Comparison of ENCODE assay signal across 8 cellular contexts in genomic region chr17:7043195-7043543, GRCh38. TPM values are rescaled to one million over a fixed set of nuclear protein-coding genes. Genes with fewer than 3 reads are reported as not detected.
A peak's percentile ranks its signal among the peaks of the same experiment; 100 is the strongest.
DNase-seq lines count a peak whose midpoint lies in the region; ATAC-seq and TF ChIP-seq lines count a peak whose summit lies in the region.

No MANE protein-coding gene starts in this region.

- peaks cover 8% of the 10 kb centered on the region for H3K36me3 ChIP-seq in DOHH2 (ENCODE audit: control insufficient read depth, low read length)
- no peaks in the 10 kb centered on the region for H3K36me3 ChIP-seq in left ventricle myocardium inferior
- H3K36me3 ChIP-seq in rectal smooth muscle tissue (ENCODE audit: control insufficient read depth, insufficient read depth, low read length), result no peaks in the 10 kb centered on the region
- no peaks in the 10 kb centered on the region for H3K36me3 ChIP-seq in OCI-LY7 (ENCODE audit: insufficient read depth, low read length)

- H3K27ac Mint-ChIP-seq in activated T-cell treated with anti-CD3 and anti-CD28 coated beads, Interleukin-2, amount 50 U/mL, for 72 hours, result peak overlapping the region; percentile 39

- TF ChIP-seq CTCF in DOHH2 (IDR thresholded peaks at IDR 0.05; ENCODE audit: low read depth, low read length, poor library complexity, severe bottlenecking) (no peak), left ventricle myocardium inferior (IDR thresholded peaks at IDR 0.05; ENCODE audit: borderline replicate concordance) (no peak), GM10266 (IDR thresholded peaks at IDR 0.05; ENCODE audit: control insufficient read depth, insufficient read depth, low read depth, missing control alignments) (no peak), OCI-LY7 (conservative IDR thresholded peaks at IDR 0.05; ENCODE audit: low read length) (no peak)

- intact Hi-C loops in left ventricle myocardium inferior (cut with micrococcal nuclease) (no loop called here), OCI-LY7 (cut with micrococcal nuclease; ENCODE audit: unreplicated experiment) (no loop called here)

- H3K27me3 ChIP-seq in DOHH2 (ENCODE audit: control insufficient read depth, low read length), result peaks cover 25% of the 10 kb centered on the region
- H3K27me3 ChIP-seq in left ventricle myocardium inferior (ENCODE audit: low read depth), result peaks cover 54% of the 10 kb centered on the region
- H3K27me3 ChIP-seq in rectal smooth muscle tissue (ENCODE audit: control insufficient read depth, insufficient read depth, low read length), result peaks cover 10% of the 10 kb centered on the region

- H3F3A ChIP-seq in DOHH2 (ENCODE audit: control insufficient read depth, insufficient read depth), result peaks cover 7% of the 10 kb centered on the region; the same call in 1 of the 2 replicates

- POLR2A ChIA-PET in OCI-LY7 (lab: Charles Lee), result no interaction called here

- H3K27me3 Mint-ChIP-seq in activated T-cell treated with anti-CD3 and anti-CD28 coated beads, Interleukin-2, amount 50 U/mL, for 72 hours (ENCODE audit: low read depth), result no peaks in the 10 kb centered on the region

- H3K36me3 Mint-ChIP-seq in activated T-cell treated with anti-CD3 and anti-CD28 coated beads, Interleukin-2, amount 50 U/mL, for 72 hours (ENCODE audit: insufficient read depth in 2 of 2), result no peaks in the 10 kb centered on the region

- H3K4me3 ChIP-seq in DOHH2 (ENCODE audit: low read length) (peak overlapping the region; percentile 57), left ventricle myocardium inferior (peak overlapping the region; percentile 71), rectal smooth muscle tissue (ENCODE audit: low read length) (peak overlapping the region; percentile 66), OCI-LY7 (ENCODE audit: low read depth, low read length, poor library complexity, severe bottlenecking) (no peak overlapping the region)

- no peak overlapping the region for H2AFZ ChIP-seq in OCI-LY7 (ENCODE audit: low read length)

- peak in 1 of 2 donors; percentile 3 for ATAC-seq in activated T-cell treated with anti-CD3 and anti-CD28 coated beads, Interleukin-2, amount 50 U/mL, for 72 hours (replicated peaks in 1 of 2)

- CTCF ChIA-PET in OCI-LY7 (lab: Charles Lee; ENCODE audit: unreplicated experiment), result no interaction called here

- no TSS peak for BruUV-seq in OCI-LY7 (replicated peaks; lab: Mats Ljungman, UMichigan)

- H3K9ac ChIP-seq in rectal smooth muscle tissue (ENCODE audit: low read length), result peak overlapping the region; percentile 1

- H3K4me2 ChIP-seq in DOHH2 (ENCODE audit: low read length), result peak overlapping the region; percentile 65
- no peak overlapping the region for H3K4me2 ChIP-seq in OCI-LY7 (ENCODE audit: low read length)

- H3K9me3 Mint-ChIP-seq in activated T-cell treated with anti-CD3 and anti-CD28 coated beads, Interleukin-2, amount 50 U/mL, for 72 hours, result no peaks in the 10 kb centered on the region

- H3K9me2 ChIP-seq in DOHH2 (replicated peaks; ENCODE audit: control insufficient read depth, low read length) (no peaks in the 10 kb centered on the region), OCI-LY7 (ENCODE audit: insufficient read depth, low read length) (no peaks in the 10 kb centered on the region)

- peak overlapping the region; percentile 80 to 85 for H3K4me3 Mint-ChIP-seq in activated T-cell treated with anti-CD3 and anti-CD28 coated beads, Interleukin-2, amount 50 U/mL, for 72 hours

- H4K20me1 ChIP-seq in DOHH2 (ENCODE audit: control insufficient read depth, insufficient read depth, low read depth, low read length) (no peaks in the 10 kb centered on the region), OCI-LY7 (ENCODE audit: insufficient read depth, low read length) (no peaks in the 10 kb centered on the region)

- H3K4me1 Mint-ChIP-seq in activated T-cell treated with anti-CD3 and anti-CD28 coated beads, Interleukin-2, amount 50 U/mL, for 72 hours (ENCODE audit: low read depth), result peaks cover 39% of the 10 kb centered on the region

- no peaks in the 10 kb centered on the region for H3K9me3 ChIP-seq in DOHH2 (ENCODE audit: control insufficient read depth, insufficient read depth, low read length)
- no peaks in the 10 kb centered on the region for H3K9me3 ChIP-seq in left ventricle myocardium inferior (replicated peaks)
- no peaks in the 10 kb centered on the region for H3K9me3 ChIP-seq in OCI-LY7 (ENCODE audit: low read length)

- H3K79me2 ChIP-seq in DOHH2 (ENCODE audit: control insufficient read depth, low read length) (no peaks in the 10 kb centered on the region; the same call in none of the 2 replicates), OCI-LY7 (ENCODE audit: insufficient read depth, low read depth, low read length) (no peaks in the 10 kb centered on the region)

- DNase-seq in activated T-cell treated with anti-CD3 and anti-CD28 coated beads, Interleukin-2, amount 50 U/mL, for 72 hours, result no peak
- DNase-seq in left ventricle myocardium inferior (no peak), GM10266 (ENCODE audit: extremely low spot score) (no peak), GDM1 (lab: John Stamatoyannopoulos, UW) (no peak), OCI-LY7 (ENCODE audit: low spot score) (no peak)
- no peak for DNase-seq in central memory CD4-positive, alpha-beta T cell

- H3K4me1 ChIP-seq in DOHH2 (ENCODE audit: control insufficient read depth, low read length), result peaks cover 52% of the 10 kb centered on the region
- peaks cover 45% of the 10 kb centered on the region for H3K4me1 ChIP-seq in left ventricle myocardium inferior
- H3K4me1 ChIP-seq in rectal smooth muscle tissue (ENCODE audit: control insufficient read depth, insufficient read depth, low read length), result peaks cover 17% of the 10 kb centered on the region
- H3K4me1 ChIP-seq in OCI-LY7 (ENCODE audit: insufficient read depth, low read length, poor library complexity, severe bottlenecking), result peaks cover 30% of the 10 kb centered on the region

- no peak overlapping the region for H3K27ac ChIP-seq in DOHH2 (ENCODE audit: low read depth, low read length)
- H3K27ac ChIP-seq in left ventricle myocardium inferior (replicated peaks), result peak overlapping the region; percentile 75
- peak overlapping the region; percentile 3 for H3K27ac ChIP-seq in rectal smooth muscle tissue (ENCODE audit: low read depth, low read length)
- H3K27ac ChIP-seq in OCI-LY7 (ENCODE audit: low read depth, low read length, poor library complexity, severe bottlenecking), result no peak overlapping the region

RNA-seq across cellular contexts. Expression of gene SLC16A11, which starts 0.7 kb away (rescaled TPM):
- 1 to 10 TPM; 2.0 to 2.9 TPM for total RNA-seq in activated T-cell treated with anti-CD3 and anti-CD28 coated beads, Interleukin-2, amount 50 U/mL, for 72 hours
- total RNA-seq in left ventricle myocardium inferior, result 0.38 TPM
- not detected in 2 replicates for total RNA-seq in OCI-LY7 (2014; rRNA removed; shearing (Covaris generic))
- not detected in 2 replicates for total RNA-seq in OCI-LY7 (2022)

RNA-seq across cellular contexts. Expression of gene SLC16A13, which starts 7.4 kb away (rescaled TPM):
- 1 to 10 TPM; 5.3 to 5.5 TPM for total RNA-seq in activated T-cell treated with anti-CD3 and anti-CD28 coated beads, Interleukin-2, amount 50 U/mL, for 72 hours
- total RNA-seq in left ventricle myocardium inferior (1.4 TPM), OCI-LY7 (2022) (18.3 and 22.5 TPM in 2 replicates)
- total RNA-seq in OCI-LY7 (2014; rRNA removed; shearing (Covaris generic)), result 0.77 and 2.8 TPM in 2 replicates

RNA-seq across cellular contexts. Expression of gene BCL6B, which starts 20.3 kb away (rescaled TPM):
- 1 to 10 TPM; 1.4 to 2.0 TPM for total RNA-seq in activated T-cell treated with anti-CD3 and anti-CD28 coated beads, Interleukin-2, amount 50 U/mL, for 72 hours
- total RNA-seq in left ventricle myocardium inferior (13.7 TPM), OCI-LY7 (2022) (not detected in 2 replicates)
- total RNA-seq in OCI-LY7 (2014; rRNA removed; shearing (Covaris generic)), result not detected in 2 replicates

RNA-seq across cellular contexts. Expression of gene RNASEK, which starts 30.7 kb away (rescaled TPM):
- total RNA-seq in activated T-cell treated with anti-CD3 and anti-CD28 coated beads, Interleukin-2, amount 50 U/mL, for 72 hours, result 100 to 1,000 TPM; 127 to 160 TPM
- 174 TPM for total RNA-seq in left ventricle myocardium inferior
- 110 and 145 TPM in 2 replicates for total RNA-seq in OCI-LY7 (2014; rRNA removed; shearing (Covaris generic))
- total RNA-seq in OCI-LY7 (2022), result 126 and 139 TPM in 2 replicates

RNA-seq across cellular contexts. Expression of gene CLEC10A, which starts 36.9 kb away (rescaled TPM):
- not detected for total RNA-seq in activated T-cell treated with anti-CD3 and anti-CD28 coated beads, Interleukin-2, amount 50 U/mL, for 72 hours
- total RNA-seq in left ventricle myocardium inferior (2.9 TPM), OCI-LY7 (2022) (not detected in 2 replicates)
- total RNA-seq in OCI-LY7 (2014; rRNA removed; shearing (Covaris generic)), result not detected in 2 replicates

Comparison
In these comparisons a context has a peak if more than half of its experiments do, and no peak if none do; other contexts are left out.
1. H3K27ac ChIP-seq: peak in left ventricle myocardium inferior (single experiment) and rectal smooth muscle tissue (single experiment); none in DOHH2 (single experiment) and OCI-LY7 (single experiment).